8 cellular contexts compared by ENCODE assay signal in the genomic region with DNA sequence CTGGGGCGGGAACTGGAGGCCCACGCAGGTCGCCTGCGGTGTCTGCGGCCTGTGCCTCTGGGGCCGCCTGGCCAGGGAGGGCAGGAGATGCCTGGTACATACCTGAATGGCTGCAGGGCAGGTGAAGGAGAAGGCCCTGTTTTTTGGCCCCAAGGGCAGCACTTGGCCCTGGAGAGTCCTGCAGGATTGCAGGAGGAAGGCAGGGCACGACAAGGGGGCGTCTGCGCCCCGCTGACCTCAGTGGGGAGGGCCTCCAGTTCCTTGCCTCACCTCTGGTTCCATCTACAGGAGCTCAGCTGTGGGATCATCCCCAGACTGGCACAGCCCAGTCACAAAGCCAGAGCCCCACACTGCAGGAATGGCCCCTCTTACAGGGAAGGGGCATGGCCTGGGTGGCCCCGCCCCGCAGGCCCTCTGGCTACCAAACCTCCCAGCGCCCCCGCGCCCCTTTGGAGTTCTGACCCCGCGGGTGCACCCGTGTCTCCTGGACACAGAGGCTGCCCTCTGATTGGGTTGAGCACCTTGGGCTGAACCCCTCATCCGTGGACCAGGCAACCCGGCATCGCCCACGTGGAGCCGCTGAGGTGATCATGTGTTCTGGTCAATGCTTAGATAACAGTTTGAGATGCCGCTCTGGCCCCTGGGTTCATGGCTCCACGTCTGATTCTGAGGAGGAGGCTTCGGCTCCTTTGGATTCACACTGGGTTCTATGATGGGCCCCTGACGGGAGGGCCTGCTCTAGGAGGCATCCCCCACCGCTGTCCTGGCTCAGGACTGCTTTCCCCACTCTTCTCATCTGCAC.
A peak's percentile ranks its signal among the peaks of the same experiment; 100 is the strongest.
DNase-seq lines count a peak whose midpoint lies in the region.

No MANE protein-coding gene starts in this region.

- peaks cover 0 to 14% (median 0%) of the 10 kb centered on the region in 11 experiments; a peak in 7 of 22 replicates for H4K20me1 ChIP-seq in BLaER1 treated with 17β-estradiol and CSF1 and Interleukin-3, amounts not matched to agents 10 nM and 100 nM

- peaks cover 46 to 59% (median 53%) of the 10 kb centered on the region in 10 experiments for H3K4me1 ChIP-seq in BLaER1 treated with 17β-estradiol and CSF1 and Interleukin-3, amounts not matched to agents 10 nM and 100 nM
- peaks cover 8% of the 10 kb centered on the region; the same call in 1 of the 2 replicates for H3K4me1 ChIP-seq in HUES48 (ENCODE audit: control insufficient read depth, insufficient read depth, low read length)
- peaks cover 5% of the 10 kb centered on the region for H3K4me1 ChIP-seq in iPS-15b (ENCODE audit: control insufficient read depth, insufficient read depth, low read length)

- peak; percentile 61 for DNase-seq in activated T-cell treated with anti-CD3 and anti-CD28 coated beads, Interleukin-2, amount 50 U/mL, for 48 hours
- DNase-seq in stimulated activated naive CD4-positive, alpha-beta T cell treated with Interleukin-2 at 50 U/mL for 16 hours (lab: John Stamatoyannopoulos, UW) = peak; percentile 3
- DNase-seq in NCI-H1930 (lab: John Stamatoyannopoulos, UW) (no peak), nucleus accumbens (lab: John Stamatoyannopoulos, UW) (no peak), DMS 273 (lab: John Stamatoyannopoulos, UW; ENCODE audit: unreplicated experiment) (no peak)

- no peaks in the 10 kb centered on the region for H3K9me3 ChIP-seq in BLaER1 treated with 17β-estradiol and CSF1 and Interleukin-3, amounts not matched to agents 10 nM and 100 nM (replicated peaks in 1 of 11)
- H3K9me3 ChIP-seq in HUES48 (ENCODE audit: control insufficient read depth, insufficient read depth, low read length) (no peaks in the 10 kb centered on the region), iPS-15b (ENCODE audit: control insufficient read depth, insufficient read depth, low read length) (no peaks in the 10 kb centered on the region)

- H3K9ac ChIP-seq in BLaER1 treated with 17β-estradiol and CSF1 and Interleukin-3, amounts not matched to agents 10 nM and 100 nM = peak overlapping the region; percentile 80 to 99 (median 93)
- H3K9ac ChIP-seq in HUES48 (ENCODE audit: low read depth, low read length) = no peak overlapping the region
- peak overlapping the region; percentile 65 for H3K9ac ChIP-seq in iPS-15b (ENCODE audit: low read depth, low read length)

- peaks cover 0 to 20% (median 7%) of the 10 kb centered on the region in 11 experiments; a peak in 16 of 22 replicates for H3K27me3 ChIP-seq in BLaER1 treated with 17β-estradiol and CSF1 and Interleukin-3, amounts not matched to agents 10 nM and 100 nM
- H3K27me3 ChIP-seq in HUES48 (ENCODE audit: control insufficient read depth, insufficient read depth, low read length) (no peaks in the 10 kb centered on the region), iPS-15b (ENCODE audit: control insufficient read depth, insufficient read depth, low read length) (no peaks in the 10 kb centered on the region)

- H3K27ac ChIP-seq in BLaER1 treated with 17β-estradiol and CSF1 and Interleukin-3, amounts not matched to agents 10 nM and 100 nM = peak overlapping the region in 9 of 11 experiments; percentile 78 to 94 (median 86); a peak in 15 of 22 replicates
- no peak overlapping the region for H3K27ac ChIP-seq in HUES48 (ENCODE audit: low read depth, low read length)

- H3K4me3 ChIP-seq in BLaER1 treated with 17β-estradiol and CSF1 and Interleukin-3, amounts not matched to agents 10 nM and 100 nM = peak overlapping the region; percentile 86 to 98 (median 97)
- peak overlapping the region; percentile 94 for H3K4me3 ChIP-seq in HUES48 (ENCODE audit: low read depth, low read length)
- H3K4me3 ChIP-seq in iPS-15b (ENCODE audit: low read depth, low read length) = peak overlapping the region; percentile 74

- H3K36me3 ChIP-seq in BLaER1 treated with 17β-estradiol and CSF1 and Interleukin-3, amounts not matched to agents 10 nM and 100 nM = peaks cover 0 to 19% (median 9%) of the 10 kb centered on the region in 11 experiments; a peak in 10 of 22 replicates
- H3K36me3 ChIP-seq in HUES48 (ENCODE audit: control insufficient read depth, insufficient read depth, low read length) = peaks cover 13% of the 10 kb centered on the region
- peaks cover 4% of the 10 kb centered on the region for H3K36me3 ChIP-seq in iPS-15b (ENCODE audit: control insufficient read depth, insufficient read depth, low read length)

- H3K4me2 ChIP-seq in BLaER1 treated with 17β-estradiol and CSF1 and Interleukin-3, amounts not matched to agents 10 nM and 100 nM = peak overlapping the region; percentile 98 to 100 (median 100)

Comparison
In these comparisons a context has a peak if more than half of its experiments do, and no peak if none do; other contexts are left out.
1. DNase-seq: peak in activated T-cell treated with anti-CD3 and anti-CD28 coated beads, Interleukin-2, amount 50 U/mL, for 48 hours (2 of 2) and stimulated activated naive CD4-positive, alpha-beta T cell treated with Interleukin-2 at 50 U/mL for 16 hours (single experiment); none in NCI-H1930 (0 of 2), nucleus accumbens (0 of 56) and DMS 273 (single experiment).
2. Peak in every context shown above with its lines, with median percentiles within 50 percentile points of each other: H3K4me3 ChIP-seq.